ENCODE assay signal across 1 cellular context in genomic region chr15:66905954-66906353, GRCh38.
TF ChIP-seq lines count a peak whose summit lies in the region.

No MANE protein-coding gene starts in this region.

TF ChIP-seq in GM23338, 12 proteins besides CTCF, POLR2A, EP300 and RAD21 (continued from another document):
- TF ChIP-seq ZNF462 (CRISPR knock-in tag; IDR thresholded peaks at IDR 0.05) = no peak
- TF ChIP-seq EZH2 (IDR thresholded peaks at IDR 0.05; ENCODE audit: low read depth, unreplicated experiment) = no peak
- TF ChIP-seq REST (IDR thresholded peaks at IDR 0.05; ENCODE audit: unreplicated experiment) = no peak
- TF ChIP-seq NANOG (IDR thresholded peaks at IDR 0.05; ENCODE audit: borderline replicate concordance) = no peak
- TF ChIP-seq ZNF331 (CRISPR knock-in tag; IDR thresholded peaks at IDR 0.05; ENCODE audit: low read depth) = no peak
- TF ChIP-seq ZNF114 (CRISPR knock-in tag; IDR thresholded peaks at IDR 0.05) = no peak
- no peak for TF ChIP-seq STAT1 (IDR thresholded peaks at IDR 0.05; ENCODE audit: unreplicated experiment)
